ENCODE assay signal across 8 cellular contexts in the genomic region with DNA sequence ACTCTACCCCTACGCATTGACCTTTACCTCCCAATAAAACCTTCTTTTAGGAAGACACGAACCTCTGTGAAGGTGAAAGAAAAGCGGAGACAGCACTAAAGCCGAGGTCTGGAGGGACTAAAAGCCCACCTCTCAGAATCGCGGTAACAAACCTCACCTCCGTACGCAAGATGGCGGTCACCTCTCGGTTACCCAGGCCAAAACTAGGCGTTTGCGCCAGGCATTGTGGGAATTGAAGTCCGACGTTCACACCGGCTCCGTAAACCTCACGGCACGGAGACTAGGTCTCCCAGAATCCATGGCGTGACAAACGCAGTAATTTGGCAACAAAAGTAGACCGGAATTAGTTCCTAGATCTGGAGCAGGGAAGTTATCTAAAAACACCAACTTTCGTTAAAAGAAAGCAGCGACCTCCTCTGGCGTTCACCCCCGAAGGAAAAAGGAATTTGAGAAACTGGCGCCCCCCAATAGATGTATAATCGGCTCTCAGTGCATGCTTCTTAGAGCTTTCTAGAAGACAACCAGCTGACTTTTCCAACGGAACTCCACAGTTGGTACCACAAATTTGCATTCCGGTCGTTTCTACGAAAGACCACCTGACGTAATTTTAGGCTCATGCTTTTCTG. TPM values are rescaled to one million over a fixed set of nuclear protein-coding genes. Genes with fewer than 3 reads are reported as not detected.
A peak's percentile ranks its signal among the peaks of the same experiment; 100 is the strongest.
DNase-seq lines count a peak whose midpoint lies in the region; ATAC-seq and TF ChIP-seq lines count a peak whose summit lies in the region.

TSS of gene N4BP2L2 (minus strand) at position 175 of the 626 bp plus-strand sequence. CDS start 1,768 bp downstream, outside the sequence.

- H3K9me3 Mint-ChIP-seq in naive B cell: no peaks in the 10 kb centered on the region
- H3K9me3 Mint-ChIP-seq in stimulated activated memory B cell treated with anti-CD40 and anti-IgM and Interleukin-4, amounts not matched to agents 10 μg/mL and 1 μg/mL and 100 μg/mL, for 72 hours: no peaks in the 10 kb centered on the region

- peak; percentile 97 for DNase-seq in EH (ENCODE audit: low read depth)
- DNase-seq in GOT3 (lab: John Stamatoyannopoulos, UW): peak; percentile 62
- peak; percentile 95 for DNase-seq in RPMI8226
- DNase-seq in activated T-helper 1 cell treated with anti-CD3 and anti-CD28 coated beads, Interleukin-2, amount 50 U/mL, for 16 hours (ENCODE audit: low read depth in 1 of 2, low spot score in 1 of 2): peak; percentile 78 to 80
- peak; percentile 97 for DNase-seq in fibroblast of gingiva (ENCODE audit: low read depth)
- peak; percentile 89 for DNase-seq in naive B cell

- ATAC-seq in naive B cell (ENCODE audit: low read depth in 2 of 2): peak; percentile 90 to 91
- ATAC-seq in stimulated activated memory B cell treated with anti-CD40 and anti-IgM and Interleukin-4, amounts not matched to agents 10 μg/mL and 1 μg/mL and 100 μg/mL, for 72 hours: peak; percentile 97

- peaks cover 18 to 21% of the 10 kb centered on the region in 2 donors for H3K36me3 Mint-ChIP-seq in naive B cell
- H3K36me3 Mint-ChIP-seq in stimulated activated memory B cell treated with anti-CD40 and anti-IgM and Interleukin-4, amounts not matched to agents 10 μg/mL and 1 μg/mL and 100 μg/mL, for 72 hours: peaks cover 27% of the 10 kb centered on the region

- peak within 1 kb of the TSS; percentile 94 to 100 (median 99) for H3K4me3 Mint-ChIP-seq in naive B cell
- peak within 1 kb of the TSS; percentile 98 for H3K4me3 Mint-ChIP-seq in stimulated activated memory B cell treated with anti-CD40 and anti-IgM and Interleukin-4, amounts not matched to agents 10 μg/mL and 1 μg/mL and 100 μg/mL, for 72 hours

- 0 out of 2 replicates have a peak, but pooled peaks have one; percentile 8 for TF ChIP-seq CTCF in LNCAP (IDR thresholded peaks at IDR 0.05)

- H3K27ac Mint-ChIP-seq in naive B cell: peak within 1 kb of the TSS; percentile 98 to 100 (median 100)
- peak within 1 kb of the TSS; percentile 99 for H3K27ac Mint-ChIP-seq in stimulated activated memory B cell treated with anti-CD40 and anti-IgM and Interleukin-4, amounts not matched to agents 10 μg/mL and 1 μg/mL and 100 μg/mL, for 72 hours

- peaks cover 32 to 49% (median 41%) of the 10 kb centered on the region in 3 donors for H3K4me1 Mint-ChIP-seq in naive B cell
- H3K4me1 Mint-ChIP-seq in stimulated activated memory B cell treated with anti-CD40 and anti-IgM and Interleukin-4, amounts not matched to agents 10 μg/mL and 1 μg/mL and 100 μg/mL, for 72 hours: peaks cover 42% of the 10 kb centered on the region

- no peaks in the 10 kb centered on the region for H3K27me3 Mint-ChIP-seq in naive B cell
- H3K27me3 Mint-ChIP-seq in stimulated activated memory B cell treated with anti-CD40 and anti-IgM and Interleukin-4, amounts not matched to agents 10 μg/mL and 1 μg/mL and 100 μg/mL, for 72 hours: no peaks in the 10 kb centered on the region

RNA-seq across cellular contexts. Expression of gene N4BP2L2, which starts in this region (rescaled TPM):
- polyA plus RNA-seq in naive B cell (ENCODE audit: low read depth in 6 of 6): 100 to 1,000 TPM; 164 to 230 (median 195) TPM

Comparison
In these comparisons a context has a peak if more than half of its experiments do, and no peak if none do; other contexts are left out.
1. Peak in every context shown above with its lines: DNase-seq and ATAC-seq.